ENCODE assay signal across 19 cellular contexts in genomic region chr1:175200626-175201025, GRCh38. TPM values are rescaled to one million over a fixed set of nuclear protein-coding genes. Genes with fewer than 3 reads are reported as not detected.
DNase-seq lines count a peak whose midpoint lies in the region; ATAC-seq, FAIRE-seq and TF ChIP-seq lines count a peak whose summit lies in the region.
"Had no signal": no experiment of that assay in that cellular context is flagged by ENCODE, and none has a peak within 500 bp of the region (broad histone marks: within the 10 kb centered on the region; RNA-seq: fewer than 3 reads in every experiment).

No MANE protein-coding gene starts in this region.

- WGBS in sigmoid colon, 2 donors, result 72 to 79% methylated on average over 2 of the region's 2 CpGs
- WGBS in aorta, 2 donors, result 4 to 6% methylated on average over 2 of the region's 2 CpGs

- no TSS peak for BruUV-seq in MCF 10A (replicated peaks; lab: Mats Ljungman, UMichigan)

- no peaks in the 10 kb centered on the region for H3K27me3 ChIP-seq in breast epithelium
- H3K27me3 ChIP-seq in layer of hippocampus (ENCODE audit: control insufficient read depth, insufficient read depth, low read length), result no peaks in the 10 kb centered on the region
- H3K27me3 ChIP-seq in sigmoid colon, result no peaks in the 10 kb centered on the region
- no peaks in the 10 kb centered on the region for H3K27me3 ChIP-seq in aorta (ENCODE audit: control insufficient read depth in 1 of 2, insufficient read depth in 2 of 2, low read length in 1 of 2)
- H3K27me3 ChIP-seq: adrenal gland had no signal

- no peaks in the 10 kb centered on the region for H3K9me3 Mint-ChIP-seq in MCF 10A (ENCODE audit: unreplicated experiment)
- H3K9me3 Mint-ChIP-seq: activated CD4-positive, alpha-beta memory T cell treated with anti-CD3 and anti-CD28 coated beads for 36 hours; activated T-cell treated with anti-CD3 and anti-CD28 coated beads, Interleukin-2, amount 50 U/mL, for 72 hours; CD4-positive, CD25-positive, alpha-beta regulatory T cell; natural killer cell had no signal

- no peak overlapping the region for H3K4me3 Mint-ChIP-seq in MCF 10A (ENCODE audit: unreplicated experiment)
- H3K4me3 Mint-ChIP-seq: activated CD4-positive, alpha-beta memory T cell treated with anti-CD3 and anti-CD28 coated beads for 36 hours; activated T-cell treated with anti-CD3 and anti-CD28 coated beads, Interleukin-2, amount 50 U/mL, for 72 hours; CD4-positive, CD25-positive, alpha-beta regulatory T cell; natural killer cell had no signal

- POLR2A ChIA-PET in MCF 10A (lab: Yijun Ruan, JAX), result interaction anchor here (0.9 kb wide), 1 partner anchor 9 kb away, joined by 5 read pairs; no protein-coding TSS in a partner anchor

- H3K9me3 ChIP-seq in breast epithelium (no peaks in the 10 kb centered on the region), sigmoid colon (no peaks in the 10 kb centered on the region), aorta (ENCODE audit: control insufficient read depth, low read length) (no peaks in the 10 kb centered on the region)
- H3K9me3 ChIP-seq: adrenal gland had no signal

- intact Hi-C loops in breast epithelium (cut with DNase I; ENCODE audit: low total_unique reads), result no loop called here
- intact Hi-C loops in MCF 10A (cut with micrococcal nuclease), result no loop called here
- intact Hi-C loops in sigmoid colon (cut with DNase I), result no loop called here
- intact Hi-C loops in aorta (cut with DNase I), result no loop called here

- TF ChIP-seq POLR2A in breast epithelium (IDR thresholded peaks at IDR 0.05) (no peak), sigmoid colon (IDR thresholded peaks at IDR 0.05) (no peak)

- no peak overlapping the region for H3K27ac Mint-ChIP-seq in MCF 10A (ENCODE audit: low read depth, unreplicated experiment)
- H3K27ac Mint-ChIP-seq: activated CD4-positive, alpha-beta memory T cell treated with anti-CD3 and anti-CD28 coated beads for 36 hours; activated T-cell treated with anti-CD3 and anti-CD28 coated beads, Interleukin-2, amount 50 U/mL, for 72 hours; natural killer cell had no signal

- no peak for ATAC-seq in aorta (ENCODE audit: low FRiP score)
- ATAC-seq: activated T-cell treated with anti-CD3 and anti-CD28 coated beads, Interleukin-2, amount 50 U/mL, for 72 hours; HCT116; natural killer cell had no signal

- H3K4me1 ChIP-seq in breast epithelium (peaks cover 0 to 5% of the 10 kb centered on the region in 2 donors), sigmoid colon (peaks cover 0 to 16% (median 15%) of the 10 kb centered on the region in 4 donors), aorta (ENCODE audit: control insufficient read depth in 1 of 2, insufficient read depth in 2 of 2, low read length in 2 of 2) (peaks cover 6 to 9% of the 10 kb centered on the region in 2 donors)

- no peak for TF ChIP-seq EP300 in sigmoid colon (IDR thresholded peaks at IDR 0.05)

- H3K27me3 Mint-ChIP-seq in MCF 10A (ENCODE audit: insufficient read depth, unreplicated experiment), result no peaks in the 10 kb centered on the region
- H3K27me3 Mint-ChIP-seq: activated CD4-positive, alpha-beta memory T cell treated with anti-CD3 and anti-CD28 coated beads for 36 hours had no signal

- no peak for FAIRE-seq in urothelium cell line (lab: Jason Lieb, UNC)

- H3K36me3 Mint-ChIP-seq in MCF 10A (ENCODE audit: insufficient read depth, unreplicated experiment), result no peaks in the 10 kb centered on the region
- H3K36me3 Mint-ChIP-seq: activated CD4-positive, alpha-beta memory T cell treated with anti-CD3 and anti-CD28 coated beads for 36 hours; CD4-positive, CD25-positive, alpha-beta regulatory T cell; natural killer cell had no signal

- DNase-seq in breast epithelium (ENCODE audit: low spot score in 2 of 2) (no peak), MCF 10A (ENCODE audit: unreplicated experiment) (no peak), sigmoid colon (peak; percentile 75), aorta (no peak), urothelium cell line (ENCODE audit: low spot score) (no peak), NCI-H1092 (lab: John Stamatoyannopoulos, UW) (no peak)
- DNase-seq in activated CD4-positive, alpha-beta T cell treated with anti-CD3 and anti-CD28 coated beads, Interleukin-2, amount 50 U/mL, for 4 hours, result no peak
- DNase-seq: activated CD4-positive, alpha-beta memory T cell treated with anti-CD3 and anti-CD28 coated beads for 36 hours; activated T-cell treated with anti-CD3 and anti-CD28 coated beads, Interleukin-2, amount 50 U/mL, for 72 hours; adrenal gland; CD4-positive, CD25-positive, alpha-beta regulatory T cell; head of caudate nucleus; kidney glomerular epithelial cell; MV-4-11; natural killer cell; NCI-H2171 had no signal

- TF ChIP-seq CTCF in breast epithelium (IDR thresholded peaks at IDR 0.05) (no peak), MCF 10A (IDR thresholded peaks at IDR 0.05; ENCODE audit: unreplicated experiment) (no peak), sigmoid colon (IDR thresholded peaks at IDR 0.05) (no peak)

- H3K4me1 Mint-ChIP-seq in MCF 10A (ENCODE audit: insufficient read depth, unreplicated experiment), result peaks cover 25% of the 10 kb centered on the region

- H3K36me3 ChIP-seq in breast epithelium (no peaks in the 10 kb centered on the region), sigmoid colon (no peaks in the 10 kb centered on the region), aorta (ENCODE audit: control insufficient read depth in 1 of 2, insufficient read depth in 2 of 2, low read length in 1 of 2) (no peaks in the 10 kb centered on the region)
- H3K36me3 ChIP-seq: adrenal gland had no signal

- H3K4me3 ChIP-seq in breast epithelium, result no peak overlapping the region
- no peak overlapping the region for H3K4me3 ChIP-seq in sigmoid colon
- H3K4me3 ChIP-seq in aorta (ENCODE audit: low read length in 2 of 2), result no peak overlapping the region
- H3K4me3 ChIP-seq: adrenal gland, SK-N-MC had no signal

- CTCF ChIA-PET in MCF 10A (lab: Yijun Ruan, JAX), result interaction anchor here (0.6 to 13.0 kb wide), 9 partner anchors 9 to 178 kb away, joined by 3 to 74 read pairs (median 4); no protein-coding TSS in a partner anchor

- H3K27ac ChIP-seq in breast epithelium, result peak overlapping the region; percentile 15 to 78
- peak overlapping the region; percentile 10 for H3K27ac ChIP-seq in layer of hippocampus (ENCODE audit: low read depth, low read length)
- H3K27ac ChIP-seq in sigmoid colon, result peak overlapping the region; percentile 54 to 73 (median 66)
- H3K27ac ChIP-seq in aorta (ENCODE audit: low read depth in 1 of 2, low read length in 2 of 2), result peak overlapping the region; percentile 7 to 37
- H3K27ac ChIP-seq: SK-N-MC had no signal

RNA-seq across cellular contexts. Expression of gene KIAA0040, which starts 8.1 kb away (rescaled TPM):
- total RNA-seq in breast epithelium, result 100 to 1,000 TPM in 1 of 3 donors, 10 to 100 TPM in 2; 43.6 to 160 (median 56.9) TPM
- total RNA-seq in MCF 10A (2022), result 26.7 and 27.7 TPM in 2 replicates
- total RNA-seq in sigmoid colon, result 10 to 100 TPM; 11.4 to 28.2 (median 20.4) TPM
- 10 to 100 TPM in 1 of 3 donors, 1 to 10 TPM in 2; 6.6 to 20.5 (median 6.9) TPM for polyA plus RNA-seq in sigmoid colon
- total RNA-seq in aorta, result 10 to 100 TPM; 23.0 to 25.8 TPM
- polyA plus RNA-seq in aorta, result 10 to 100 TPM in 1 of 2 donors, 1 to 10 TPM in 1; 5.6 to 11.1 TPM

Comparison
In these comparisons a context has a peak if more than half of its experiments do, and no peak if none do; other contexts are left out.
1. H3K27ac ChIP-seq: peak in every context shown above with its lines; median percentile 66 in sigmoid colon; 46 in breast epithelium; 22 in aorta; 10 in layer of hippocampus.